ENCODE assay signal across 14 cellular contexts in the genomic region with DNA sequence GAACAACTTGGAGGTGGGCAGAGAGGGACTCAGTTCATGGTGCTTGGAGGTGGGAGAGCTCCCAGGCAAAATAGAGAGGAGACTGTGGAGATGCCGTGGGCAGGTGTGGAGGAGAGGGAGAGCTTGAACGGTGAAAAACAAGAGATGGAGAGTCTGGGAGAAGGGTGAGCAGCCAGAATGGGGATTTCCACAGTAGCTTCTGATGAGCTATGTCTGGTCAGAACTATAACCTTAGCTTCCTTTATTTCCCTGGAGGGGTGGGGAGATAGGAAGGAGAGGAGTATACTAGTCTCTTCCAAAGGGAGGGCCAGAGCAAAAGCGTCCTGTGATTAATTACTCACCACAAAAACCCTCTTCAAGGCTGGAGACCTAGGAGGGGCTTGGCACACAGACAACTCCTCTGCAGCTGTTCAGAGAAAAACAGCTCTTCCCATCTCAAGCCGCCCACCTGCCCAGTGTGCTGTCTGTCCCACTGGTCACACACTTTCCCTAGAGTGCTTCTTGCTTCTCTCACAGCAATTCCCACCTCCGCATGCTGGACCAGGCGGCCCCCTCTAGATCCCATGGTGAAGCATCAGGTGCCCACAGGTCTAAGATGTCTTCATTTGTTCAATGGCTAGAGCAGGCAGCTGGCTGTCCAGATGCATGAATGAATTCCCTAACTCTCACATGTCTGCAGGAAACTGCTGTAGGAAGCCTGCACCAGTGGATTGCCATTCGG. TPM values are rescaled to one million over a fixed set of nuclear protein-coding genes. Genes with fewer than 3 reads are reported as not detected.
DNase-seq lines count a peak whose midpoint lies in the region; ATAC-seq and TF ChIP-seq lines count a peak whose summit lies in the region.
"Had no signal": no experiment of that assay in that cellular context is flagged by ENCODE, and none has a peak within 500 bp of the region (broad histone marks: within the 10 kb centered on the region; RNA-seq: fewer than 3 reads in every experiment).

No MANE protein-coding gene starts in this region.

- ATAC-seq in HG02852 (IDR thresholded peaks at IDR 0.05; ENCODE audit: unreplicated experiment) (no peak), left lobe of liver (no peak)
- ATAC-seq: Panc1 had no signal

- no peaks in the 10 kb centered on the region for H3K36me3 ChIP-seq in kidney epithelial cell (ENCODE audit: control insufficient read depth, insufficient read depth, low read length)

- no peaks in the 10 kb centered on the region for H3K27me3 ChIP-seq in kidney epithelial cell (ENCODE audit: control insufficient read depth, insufficient read depth, low read length)

- TF ChIP-seq CTCF in astrocyte of the cerebellum (IDR thresholded peaks at IDR 0.05; ENCODE audit: low read depth, low read length, missing control alignments) (no peak), kidney epithelial cell (IDR thresholded peaks at IDR 0.05; ENCODE audit: insufficient read depth, low read length, poor library complexity, severe bottlenecking) (no peak)

- in situ Hi-C loops in astrocyte of the cerebellum (cut with HindIII; ENCODE audit: low sequenced_read_pairs) (no loop called here), ACHN (cut with HindIII; ENCODE audit: low pct_ligation_motif_present, low pct_unique_long_range_greater_than_20kb, low sequenced_read_pairs) (no loop called here)

- no peak overlapping the region for H3K4me3 ChIP-seq in astrocyte of the cerebellum (ENCODE audit: low read depth, low read length)
- H3K4me3 ChIP-seq in kidney epithelial cell (ENCODE audit: low read depth, low read length) = no peak overlapping the region

- DNase-seq in A172 (ENCODE audit: low spot score) (peak; percentile 64), LHCN-M2 (ENCODE audit: low read depth) (peak; percentile 97), astrocyte of the cerebellum (ENCODE audit: low read depth) (peak; percentile 39), kidney epithelial cell (ENCODE audit: low read depth) (peak; percentile 14), left lobe of liver (ENCODE audit: low spot score) (no peak), ACHN (no peak)
- DNase-seq in stimulated activated naive CD4-positive, alpha-beta T cell (lab: John Stamatoyannopoulos, UW) = no peak
- DNase-seq: kidney glomerular epithelial cell; NCI-H187 treated with DMSO at 0.1 percent for 48 hours; stimulated activated CD4-positive, alpha-beta T cell treated with anti-CD3 and anti-CD28 coated beads, Interleukin-2, amount 100 ng/mL, for 48 hours; substantia nigra had no signal

RNA-seq across cellular contexts. Expression of a gene that starts 41.9 kb away (rescaled TPM):
- total RNA-seq in A172 (2014; rRNA removed; shearing (Covaris generic)) = not detected in 2 replicates
- total RNA-seq in LHCN-M2 (2014; rRNA removed) (not detected in 2 replicates), kidney epithelial cell (not detected in 2 replicates), left lobe of liver (0.45 TPM)
- not detected for polyA plus RNA-seq in LHCN-M2 (2012)
- polyA plus RNA-seq: esophagus had no signal

RNA-seq across cellular contexts. Expression of a gene that starts 52.0 kb away (rescaled TPM):
- 0.36 TPM in 1 of 2 replicates, not detected in the other for total RNA-seq in A172 (2014; rRNA removed; shearing (Covaris generic))
- total RNA-seq in LHCN-M2 (2014; rRNA removed) = 0.46 and 0.71 TPM in 2 replicates
- 0.21 TPM for polyA plus RNA-seq in LHCN-M2 (2012)
- not detected in 2 replicates for total RNA-seq in kidney epithelial cell
- total RNA-seq in left lobe of liver = 0.28 TPM

Comparison
In these comparisons a context has a peak if more than half of its experiments do, and no peak if none do; other contexts are left out.
1. DNase-seq: peak in A172 (single experiment), LHCN-M2 (single experiment), astrocyte of the cerebellum (single experiment) and kidney epithelial cell (single experiment); none in left lobe of liver (single experiment), stimulated activated naive CD4-positive, alpha-beta T cell (0 of 6) and ACHN (single experiment).